In the genomic region with DNA sequence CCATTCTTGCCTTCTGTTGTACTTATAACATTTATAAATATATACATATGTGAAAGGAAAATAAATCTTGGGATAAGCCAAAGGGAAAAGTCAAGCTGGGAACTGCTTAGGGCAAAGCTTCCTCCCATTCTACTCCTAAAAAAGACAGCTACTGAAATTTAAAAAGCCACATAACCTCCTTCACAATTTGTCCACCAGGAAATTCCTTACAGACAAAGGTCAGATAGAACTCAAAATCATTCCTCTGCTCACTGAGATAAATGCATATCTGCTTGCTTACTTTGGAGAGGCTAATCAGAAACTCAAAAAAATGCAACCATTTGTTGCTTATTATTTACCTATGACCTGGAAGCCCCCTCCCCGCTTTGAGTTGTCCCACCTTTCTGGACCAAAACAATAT, we compare ENCODE assay signal across 8 cellular contexts.
"Had no signal": no experiment of that assay in that cellular context is flagged by ENCODE, and none has a peak within 500 bp of the region (broad histone marks: within the 10 kb centered on the region; RNA-seq: fewer than 3 reads in every experiment).

No MANE protein-coding gene starts in this region.

- ATAC-seq: GM12878 had no signal

- DNase-seq: GDM1, GF-D8 had no signal

- H3K4me3 ChIP-seq: GM12878 had no signal

- FAIRE-seq: G401.6, GM12878, GM12891, GM12892, GM18507, GM19239 had no signal
